In the genomic region with DNA sequence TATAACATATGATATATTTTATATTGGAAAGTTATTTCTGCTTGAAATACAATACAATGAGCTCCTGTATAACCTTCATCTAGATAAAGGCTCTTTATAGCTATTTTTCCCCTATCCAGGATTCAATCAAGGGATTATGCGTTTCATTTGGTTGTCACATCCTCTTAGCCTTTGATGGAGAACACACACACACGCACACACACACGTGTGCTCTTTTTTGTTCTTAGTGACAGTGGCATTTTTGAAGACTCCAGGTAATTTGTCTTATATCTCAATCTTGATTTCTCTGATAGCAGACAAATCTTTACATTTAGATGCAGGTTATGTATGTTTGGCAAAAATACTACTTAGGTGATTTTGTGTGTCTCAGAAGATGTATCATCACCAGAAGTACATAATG, we compare ENCODE assay signal across 27 cellular contexts.
DNase-seq lines count a peak whose midpoint lies in the region; TF ChIP-seq lines count a peak whose summit lies in the region.
"Had no signal": no experiment of that assay in that cellular context is flagged by ENCODE, and none has a peak within 500 bp of the region (broad histone marks: within the 10 kb centered on the region; RNA-seq: fewer than 3 reads in every experiment).

No MANE protein-coding gene starts in this region.

- TF ChIP-seq EP300 in neural cell (conservative IDR thresholded peaks at IDR 0.05; ENCODE audit: poor library complexity, severe bottlenecking), result peak; percentile 67

- no peak overlapping the region for H3K4me2 ChIP-seq in neural cell (ENCODE audit: low read length)
- H3K4me2 ChIP-seq: A549 had no signal

- TF ChIP-seq RAD21 in neural cell (conservative IDR thresholded peaks at IDR 0.05), result no peak

- H3K9me3 ChIP-seq in neural cell (ENCODE audit: low read length), result no peaks in the 10 kb centered on the region
- H3K9me3 ChIP-seq: A549, BE2C, Caco-2 had no signal

- H3F3A ChIP-seq in neural cell (ENCODE audit: insufficient read depth, low read length, poor library complexity, severe bottlenecking), result no peaks in the 10 kb centered on the region

- no peak for DNase-seq in activated CD4-positive, alpha-beta T cell treated with anti-CD3 and anti-CD28 coated beads for 48 hours
- DNase-seq: 8988T; ACHN; AML-193; BE2C; C1 segment of cervical spinal cord; Caco-2; Calu3; CD4-positive, alpha-beta memory T cell; CD4-positive, alpha-beta T cell; CD4-positive, CD25-positive, alpha-beta regulatory T cell; CD8-positive, alpha-beta memory T cell; CD8-positive, alpha-beta T cell; COR-L47; DMS 273 treated with DMSO at 0.1 percent for 48 hours; DMS153; DMS53; DMS79; DMS79 treated with DMSO at 0.1 percent for 48 hours; DND-41; EL had no signal

- H3K9me2 ChIP-seq in neural cell (ENCODE audit: insufficient read depth, low read length), result no peaks in the 10 kb centered on the region

- TF ChIP-seq CTCF in neural cell (IDR thresholded peaks at IDR 0.05; ENCODE audit: poor library complexity, severe bottlenecking), result no peak

- no peaks in the 10 kb centered on the region for H3K79me2 ChIP-seq in neural cell (replicated peaks; ENCODE audit: insufficient read depth, low read length)

- no peaks in the 10 kb centered on the region for H3K36me3 ChIP-seq in neural cell (ENCODE audit: insufficient read depth, low read length)
- H3K36me3 ChIP-seq: BE2C; BLaER1; BLaER1 treated with 17β-estradiol and CSF1 and Interleukin-3, amounts not matched to agents 10 nM and 100 nM had no signal

- H3K4me3 ChIP-seq in neural cell (ENCODE audit: low read length), result no peak overlapping the region
- H3K4me3 ChIP-seq: A549; BLaER1; BLaER1 treated with 17β-estradiol and CSF1 and Interleukin-3, amounts not matched to agents 10 nM and 100 nM had no signal

- no peaks in the 10 kb centered on the region for H3K27me3 ChIP-seq in neural cell (ENCODE audit: insufficient read depth, low read depth, low read length)
- H3K27me3 ChIP-seq: BE2C; BLaER1; BLaER1 treated with 17β-estradiol and CSF1 and Interleukin-3, amounts not matched to agents 10 nM and 100 nM had no signal

- no peak overlapping the region for H2AFZ ChIP-seq in neural cell (ENCODE audit: low read depth, low read length)

- H3K27ac ChIP-seq in neural cell (ENCODE audit: low read length), result no peak overlapping the region
- H3K27ac ChIP-seq: 22Rv1, A549, BLaER1, C4-2B had no signal

- H3K9ac ChIP-seq in neural cell (ENCODE audit: low read length), result no peak overlapping the region
- H3K9ac ChIP-seq: BLaER1; BLaER1 treated with 17β-estradiol and CSF1 and Interleukin-3, amounts not matched to agents 10 nM and 100 nM had no signal

- no peaks in the 10 kb centered on the region for H4K20me1 ChIP-seq in neural cell (ENCODE audit: insufficient read depth)
- H4K20me1 ChIP-seq: BLaER1; BLaER1 treated with 17β-estradiol and CSF1 and Interleukin-3, amounts not matched to agents 10 nM and 100 nM had no signal

TF ChIP-seq in neural cell, 6 proteins besides CTCF, POLR2A, EP300 and RAD21:
- TF ChIP-seq TAF1 (IDR thresholded peaks at IDR 0.05; ENCODE audit: low read depth) (no peak), POLR2AphosphoS5 (IDR thresholded peaks at IDR 0.05) (peak; percentile 53), SMC3 (conservative IDR thresholded peaks at IDR 0.05; ENCODE audit: poor library complexity) (no peak), EZH2 (IDR thresholded peaks at IDR 0.05; ENCODE audit: borderline replicate concordance, insufficient read depth, low read length, poor library complexity, severe bottlenecking) (no peak)
